14 cellular contexts compared by ENCODE assay signal in genomic region chr13:95260031-95260525, GRCh38. TPM values are rescaled to one million over a fixed set of nuclear protein-coding genes. Genes with fewer than 3 reads are reported as not detected.
DNase-seq lines count a peak whose midpoint lies in the region; ATAC-seq and TF ChIP-seq lines count a peak whose summit lies in the region.
"Had no signal": no experiment of that assay in that cellular context is flagged by ENCODE, and none has a peak within 500 bp of the region (broad histone marks: within the 10 kb centered on the region; RNA-seq: fewer than 3 reads in every experiment).

No MANE protein-coding gene starts in this region.

- no peak overlapping the region for H3K4me3 ChIP-seq in GM06990 (replicated peaks; ENCODE audit: low read depth, low read length)

- no peaks in the 10 kb centered on the region for H3K9me3 Mint-ChIP-seq in activated CD4-positive, alpha-beta memory T cell treated with anti-CD3 and anti-CD28 coated beads for 36 hours
- H3K9me3 Mint-ChIP-seq: central memory CD8-positive, alpha-beta T cell had no signal

- H3K27me3 Mint-ChIP-seq in activated CD4-positive, alpha-beta memory T cell treated with anti-CD3 and anti-CD28 coated beads for 36 hours, result no peaks in the 10 kb centered on the region
- H3K27me3 Mint-ChIP-seq: central memory CD8-positive, alpha-beta T cell had no signal

- H3K36me3 ChIP-seq in GM06990 (ENCODE audit: control insufficient read depth, insufficient read depth, low read length), result no peaks in the 10 kb centered on the region; the same call in none of the 2 replicates

- ATAC-seq in GM19324 (IDR thresholded peaks at IDR 0.05; ENCODE audit: low FRiP score, unreplicated experiment) (peak; percentile 35), HG02623 (IDR thresholded peaks at IDR 0.05; ENCODE audit: unreplicated experiment) (peak; percentile 58), HG03432 (IDR thresholded peaks at IDR 0.05; ENCODE audit: unreplicated experiment) (peak; percentile 72), omental fat pad (ENCODE audit: low FRiP score) (no peak)

- CTCF ChIA-PET in activated CD4-positive, alpha-beta memory T cell treated with anti-CD3 and anti-CD28 coated beads for 36 hours (lab: Charles Lee), result interaction anchor here (1.0 kb wide), 1 partner anchor 10 kb away, joined by 3 read pairs; no protein-coding TSS in a partner anchor

- no peaks in the 10 kb centered on the region for H3K27me3 ChIP-seq in GM06990 (replicated peaks; ENCODE audit: control insufficient read depth, insufficient read depth, low read length)

- H3K27ac Mint-ChIP-seq in activated CD4-positive, alpha-beta memory T cell treated with anti-CD3 and anti-CD28 coated beads for 36 hours, result no peak overlapping the region

- intact Hi-C loops in activated CD4-positive, alpha-beta memory T cell treated with anti-CD3 and anti-CD28 coated beads for 36 hours (cut with micrococcal nuclease), result no loop called here

- DNase-seq in GM06990 (ENCODE audit: extremely low read depth, insufficient read length) (peak; percentile 69), omental fat pad (ENCODE audit: low spot score) (no peak), iPS-NIHi11 (ENCODE audit: low spot score) (no peak), HuH-7.5 (ENCODE audit: low spot score) (no peak)
- no peak for DNase-seq in activated CD4-positive, alpha-beta memory T cell treated with anti-CD3 and anti-CD28 coated beads for 36 hours
- DNase-seq: activated CD4-positive, alpha-beta T cell treated with anti-CD3 and anti-CD28 coated beads for 4 hours; activated effector memory CD4-positive, alpha-beta T cell treated with Interleukin-2 at 50 U/mL for 16 hours; NCI-H2227 treated with DMSO at 0.1 percent for 48 hours; SIG-M5 had no signal

- peaks cover 23% of the 10 kb centered on the region for H3K36me3 Mint-ChIP-seq in activated CD4-positive, alpha-beta memory T cell treated with anti-CD3 and anti-CD28 coated beads for 36 hours

- H3K4me3 Mint-ChIP-seq in activated CD4-positive, alpha-beta memory T cell treated with anti-CD3 and anti-CD28 coated beads for 36 hours, result no peak overlapping the region
- H3K4me3 Mint-ChIP-seq: central memory CD8-positive, alpha-beta T cell; neural crest cell had no signal

- POLR2A ChIA-PET in activated CD4-positive, alpha-beta memory T cell treated with anti-CD3 and anti-CD28 coated beads for 36 hours (lab: Charles Lee), result no interaction called here

- H3K4me1 Mint-ChIP-seq in activated CD4-positive, alpha-beta memory T cell treated with anti-CD3 and anti-CD28 coated beads for 36 hours (ENCODE audit: low read depth), result peaks cover 2% of the 10 kb centered on the region

- no peak for TF ChIP-seq CTCF in GM06990 (IDR thresholded peaks at IDR 0.05; ENCODE audit: insufficient read depth, low read length, poor library complexity, severe bottlenecking)
- TF ChIP-seq CTCF in omental fat pad (IDR thresholded peaks at IDR 0.05), result no peak

RNA-seq across cellular contexts. Expression of gene ABCC4, which starts 41.2 kb away (rescaled TPM):
- 10 to 100 TPM in 1 of 4 donors, 1 to 10 TPM in 3; 5.7 to 23.3 (median 6.9) TPM for total RNA-seq in omental fat pad
- total RNA-seq in activated CD4-positive, alpha-beta memory T cell treated with anti-CD3 and anti-CD28 coated beads for 36 hours, result 1 to 10 TPM; 6.9 to 8.7 TPM
